In the genomic region with DNA sequence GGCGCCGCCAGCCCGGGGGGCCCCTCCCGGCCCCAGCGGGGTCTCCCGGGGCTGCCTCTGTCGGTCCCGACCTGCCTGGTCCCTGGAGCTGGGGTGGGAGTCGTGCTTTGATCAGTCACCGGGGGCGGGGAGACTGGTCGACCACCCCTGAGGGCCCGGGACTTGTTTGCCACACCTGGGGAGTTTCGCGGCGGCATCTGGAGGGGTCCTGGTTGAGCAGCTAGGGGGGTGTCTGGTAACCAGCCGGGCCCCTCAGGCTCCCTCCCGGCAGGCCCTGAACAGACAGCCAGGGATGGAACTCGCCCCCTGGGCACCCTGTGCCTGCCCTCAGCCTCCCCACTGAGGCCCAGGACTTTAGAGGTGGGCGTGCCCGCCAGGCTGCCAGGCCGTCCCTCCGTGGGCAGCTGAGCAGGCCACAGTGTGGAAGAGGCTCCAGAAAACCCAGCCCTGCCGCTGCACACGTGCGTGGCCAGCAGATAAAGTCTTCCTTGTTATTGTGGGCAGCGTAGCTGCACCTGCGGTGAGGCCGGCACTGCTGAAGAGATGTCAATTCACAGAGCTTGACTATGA, we compare ENCODE assay signal across 14 cellular contexts. TPM values are rescaled to one million over a fixed set of nuclear protein-coding genes. Genes with fewer than 3 reads are reported as not detected.
DNase-seq lines count a peak whose midpoint lies in the region; ATAC-seq and TF ChIP-seq lines count a peak whose summit lies in the region.
"Had no signal": no experiment of that assay in that cellular context is flagged by ENCODE, and none has a peak within 500 bp of the region (broad histone marks: within the 10 kb centered on the region; RNA-seq: fewer than 3 reads in every experiment).

No MANE protein-coding gene starts in this region.

- H3K36me3 ChIP-seq in right atrium auricular region: no peaks in the 10 kb centered on the region
- H3K36me3 ChIP-seq: prostate gland had no signal

- H3K27me3 ChIP-seq in right atrium auricular region: no peaks in the 10 kb centered on the region

- no peak for ATAC-seq in activated CD8-positive, alpha-beta memory T cell treated with anti-CD3 and anti-CD28 coated beads, Interleukin-2, amount 10 ng/mL, durations not matched to agents 7 days and 5 days

- H3K9me3 ChIP-seq in right atrium auricular region: no peaks in the 10 kb centered on the region
- H3K9me3 ChIP-seq: prostate gland had no signal

- peaks cover 62% of the 10 kb centered on the region for H3K27me3 Mint-ChIP-seq in activated CD8-positive, alpha-beta memory T cell treated with anti-CD3 and anti-CD28 coated beads, Interleukin-2, amount 10 ng/mL, durations not matched to agents 7 days and 5 days
- peaks cover 18% of the 10 kb centered on the region for H3K27me3 Mint-ChIP-seq in osteocyte (ENCODE audit: unreplicated experiment)

- DNase-seq in activated CD8-positive, alpha-beta memory T cell treated with anti-CD3 and anti-CD28 coated beads for 24 hours: peak; percentile 52
- DNase-seq in activated CD8-positive, alpha-beta memory T cell treated with anti-CD3 and anti-CD28 coated beads, Interleukin-2, amount 10 ng/mL, durations not matched to agents 7 days and 5 days: no peak
- DNase-seq in SK-N-DZ (ENCODE audit: low spot score) (peak; percentile 27), right atrium auricular region (ENCODE audit: low spot score) (peak; percentile 53), skeletal muscle cell (ENCODE audit: low read depth) (no peak), AG08395 (ENCODE audit: low spot score) (no peak), GM10266 (ENCODE audit: extremely low spot score) (no peak), osteocyte (ENCODE audit: extremely low spot score, unreplicated experiment) (no peak)
- DNase-seq: islet precursor cell, NCI-H2171 had no signal

- peak overlapping the region; percentile 30 to 44 for H3K4me3 ChIP-seq in right atrium auricular region
- peak overlapping the region; percentile 13 for H3K4me3 ChIP-seq in skeletal muscle cell (ENCODE audit: low read depth, low read length)
- H3K4me3 ChIP-seq: prostate gland had no signal

- H3K27ac Mint-ChIP-seq in activated CD8-positive, alpha-beta memory T cell treated with anti-CD3 and anti-CD28 coated beads, Interleukin-2, amount 10 ng/mL, durations not matched to agents 7 days and 5 days: no peak overlapping the region
- H3K27ac Mint-ChIP-seq in osteocyte (ENCODE audit: unreplicated experiment): no peak overlapping the region
- H3K27ac Mint-ChIP-seq: activated CD4-positive, alpha-beta memory T cell treated with anti-CD3 and anti-CD28 coated beads for 36 hours had no signal

- TF ChIP-seq CTCF in right atrium auricular region (IDR thresholded peaks at IDR 0.05): no peak
- TF ChIP-seq CTCF in GM10266 (IDR thresholded peaks at IDR 0.05; ENCODE audit: control insufficient read depth, insufficient read depth, low read depth, missing control alignments): no peak
- TF ChIP-seq CTCF in osteocyte (IDR thresholded peaks at IDR 0.05): no peak

- H3K27ac ChIP-seq in right atrium auricular region: no peak overlapping the region
- H3K27ac ChIP-seq: prostate gland had no signal

- CTCF ChIA-PET in activated CD8-positive, alpha-beta memory T cell treated with anti-CD3 and anti-CD28 coated beads, Interleukin-2, amount 10 ng/mL, durations not matched to agents 7 days and 5 days (lab: Charles Lee): no interaction called here

- H3K4me1 Mint-ChIP-seq in activated CD8-positive, alpha-beta memory T cell treated with anti-CD3 and anti-CD28 coated beads, Interleukin-2, amount 10 ng/mL, durations not matched to agents 7 days and 5 days: peaks cover 13% of the 10 kb centered on the region
- peaks cover 20% of the 10 kb centered on the region for H3K4me1 Mint-ChIP-seq in osteocyte (ENCODE audit: unreplicated experiment)

- H3K9me3 Mint-ChIP-seq in activated CD8-positive, alpha-beta memory T cell treated with anti-CD3 and anti-CD28 coated beads, Interleukin-2, amount 10 ng/mL, durations not matched to agents 7 days and 5 days (ENCODE audit: low read depth): no peaks in the 10 kb centered on the region
- no peaks in the 10 kb centered on the region for H3K9me3 Mint-ChIP-seq in osteocyte (ENCODE audit: unreplicated experiment)
- H3K9me3 Mint-ChIP-seq: activated CD4-positive, alpha-beta memory T cell treated with anti-CD3 and anti-CD28 coated beads for 36 hours; type B pancreatic cell had no signal

- peaks cover 0 to 24% of the 10 kb centered on the region in 2 donors for H3K4me1 ChIP-seq in right atrium auricular region
- H3K4me1 ChIP-seq: prostate gland had no signal

- H3K36me3 Mint-ChIP-seq in activated CD8-positive, alpha-beta memory T cell treated with anti-CD3 and anti-CD28 coated beads, Interleukin-2, amount 10 ng/mL, durations not matched to agents 7 days and 5 days: no peaks in the 10 kb centered on the region
- no peaks in the 10 kb centered on the region for H3K36me3 Mint-ChIP-seq in osteocyte (ENCODE audit: unreplicated experiment)
- H3K36me3 Mint-ChIP-seq: brain had no signal

- no peak overlapping the region for H3K4me3 Mint-ChIP-seq in activated CD8-positive, alpha-beta memory T cell treated with anti-CD3 and anti-CD28 coated beads, Interleukin-2, amount 10 ng/mL, durations not matched to agents 7 days and 5 days
- H3K4me3 Mint-ChIP-seq in osteocyte (ENCODE audit: unreplicated experiment): no peak overlapping the region
- H3K4me3 Mint-ChIP-seq: activated CD4-positive, alpha-beta memory T cell treated with anti-CD3 and anti-CD28 coated beads for 36 hours had no signal

RNA-seq across cellular contexts. Expression of a gene that starts 13.3 kb away (rescaled TPM):
- total RNA-seq in activated CD8-positive, alpha-beta memory T cell treated with anti-CD3 and anti-CD28 coated beads, Interleukin-2, amount 10 ng/mL, durations not matched to agents 7 days and 5 days: under 1 TPM in 1 of 2 experiments, not detected in 1; 0.61 TPM
- polyA plus RNA-seq in SK-N-DZ (2014; cell fraction: cytosol; rRNA removed): 123 and 149 TPM in 2 replicates
- 494 and 564 TPM in 2 replicates for polyA plus RNA-seq in SK-N-DZ (2014; cell fraction: nucleus; rRNA removed)
- total RNA-seq in right atrium auricular region (1 to 10 TPM; 2.7 to 6.4 TPM), osteocyte (16.6 and 19.5 TPM in 2 replicates)
- total RNA-seq: activated CD4-positive, alpha-beta memory T cell treated with anti-CD3 and anti-CD28 coated beads for 36 hours had no signal

RNA-seq across cellular contexts. Expression of a gene that starts 48.7 kb away (rescaled TPM):
- total RNA-seq in activated CD8-positive, alpha-beta memory T cell treated with anti-CD3 and anti-CD28 coated beads, Interleukin-2, amount 10 ng/mL, durations not matched to agents 7 days and 5 days: 100 to 1,000 TPM in 1 of 2 experiments, 10 to 100 TPM in 1; 68.9 to 103 TPM
- polyA plus RNA-seq in SK-N-DZ (2014; cell fraction: cytosol; rRNA removed): 118 and 119 TPM in 2 replicates
- 98.3 and 122 TPM in 2 replicates for polyA plus RNA-seq in SK-N-DZ (2014; cell fraction: nucleus; rRNA removed)
- total RNA-seq in right atrium auricular region (10 to 100 TPM; 29.5 to 38.8 TPM), osteocyte (60.5 and 63.3 TPM in 2 replicates)

RNA-seq across cellular contexts. Expression of a gene that starts 50.0 kb away (rescaled TPM):
- total RNA-seq in activated CD8-positive, alpha-beta memory T cell treated with anti-CD3 and anti-CD28 coated beads, Interleukin-2, amount 10 ng/mL, durations not matched to agents 7 days and 5 days: 10 to 100 TPM; 30.7 to 32.4 TPM
- 17.9 and 35.0 TPM in 2 replicates for polyA plus RNA-seq in SK-N-DZ (2014; cell fraction: cytosol; rRNA removed)
- 656 and 724 TPM in 2 replicates for polyA plus RNA-seq in SK-N-DZ (2014; cell fraction: nucleus; rRNA removed)
- total RNA-seq in right atrium auricular region (1 to 10 TPM; 2.4 to 2.9 TPM), osteocyte (26.6 and 31.7 TPM in 2 replicates)

RNA-seq across cellular contexts. Expression of a gene that starts 55.9 kb away (rescaled TPM):
- 1 to 10 TPM; 3.3 to 3.9 TPM for total RNA-seq in activated CD8-positive, alpha-beta memory T cell treated with anti-CD3 and anti-CD28 coated beads, Interleukin-2, amount 10 ng/mL, durations not matched to agents 7 days and 5 days
- polyA plus RNA-seq in SK-N-DZ (2014; cell fraction: cytosol; rRNA removed): 0.06 TPM in 1 of 2 replicates, not detected in the other
- 0.08 and 0.60 TPM in 2 replicates for polyA plus RNA-seq in SK-N-DZ (2014; cell fraction: nucleus; rRNA removed)
- under 1 TPM in 1 of 2 donors, not detected in 1; 0.59 TPM for total RNA-seq in right atrium auricular region
- 0.21 TPM in 2 replicates for total RNA-seq in osteocyte

Comparison
In these comparisons a context has a peak if more than half of its experiments do, and no peak if none do; other contexts are left out.
1. DNase-seq: peak in activated CD8-positive, alpha-beta memory T cell treated with anti-CD3 and anti-CD28 coated beads for 24 hours (single experiment), SK-N-DZ (single experiment) and right atrium auricular region (single experiment); none in activated CD8-positive, alpha-beta memory T cell treated with anti-CD3 and anti-CD28 coated beads, Interleukin-2, amount 10 ng/mL, durations not matched to agents 7 days and 5 days (single experiment), skeletal muscle cell (single experiment), AG08395 (single experiment), GM10266 (single experiment) and osteocyte (single experiment).